In the genomic region with DNA sequence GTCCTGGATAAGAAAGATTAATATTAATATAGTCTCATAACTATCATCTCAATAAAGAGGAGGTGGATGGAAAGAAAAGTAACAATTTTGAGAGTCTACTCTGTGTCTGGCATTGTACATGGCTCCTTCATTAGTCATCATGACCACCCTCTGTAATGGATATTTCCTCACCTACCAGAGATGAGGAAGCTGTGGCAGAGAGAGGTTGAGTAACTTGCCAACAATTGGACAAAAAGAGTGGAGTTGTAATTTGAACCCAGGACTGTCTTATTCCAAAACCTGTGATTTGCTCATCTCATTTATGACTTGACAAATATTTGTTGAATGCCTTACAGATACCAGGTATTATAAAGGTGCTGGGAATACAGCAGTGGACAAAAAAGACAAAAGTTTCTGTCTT, we compare ENCODE assay signal across 13 cellular contexts. TPM values are rescaled to one million over a fixed set of nuclear protein-coding genes. Genes with fewer than 3 reads are reported as not detected.
DNase-seq lines count a peak whose midpoint lies in the region; ATAC-seq and TF ChIP-seq lines count a peak whose summit lies in the region.
"Had no signal": no experiment of that assay in that cellular context is flagged by ENCODE, and none has a peak within 500 bp of the region (broad histone marks: within the 10 kb centered on the region; RNA-seq: fewer than 3 reads in every experiment).

No MANE protein-coding gene starts in this region.

- CTCF ChIA-PET in PC-9 (lab: Charles Lee) = interaction anchor here (0.6 to 0.7 kb wide), 2 partner anchors 51 to 566 kb away, joined by 4 read pairs; no protein-coding TSS in a partner anchor

- POLR2A ChIA-PET in PC-9 (lab: Charles Lee; ENCODE audit: unreplicated experiment) = no interaction called here

- peaks cover 18% of the 10 kb centered on the region; the same call in 1 of the 2 replicates for H3F3A ChIP-seq in PC-9 (ENCODE audit: insufficient read depth, low read depth)

- peak overlapping the region; percentile 91; the same call in 1 of the 2 replicates for H3K4me2 ChIP-seq in PC-9

- H3K9me2 ChIP-seq in PC-9 (ENCODE audit: insufficient read depth) = no peaks in the 10 kb centered on the region

- peak overlapping the region; percentile 90; the same call in 1 of the 2 replicates for H3K27ac Mint-ChIP-seq in HFFc6
- H3K27ac Mint-ChIP-seq in stimulated activated naive B cell treated with anti-CD40 and anti-IgM and Interleukin-4, amounts not matched to agents 10 μg/mL and 1 μg/mL and 100 μg/mL, for 72 hours = no peak overlapping the region

- H3K4me1 ChIP-seq in PC-9 (replicated peaks; ENCODE audit: insufficient read depth) = peaks cover 25% of the 10 kb centered on the region

- H3K4me3 Mint-ChIP-seq in HFFc6 = peak overlapping the region; percentile 89
- no peak overlapping the region for H3K4me3 Mint-ChIP-seq in stimulated activated naive B cell treated with anti-CD40 and anti-IgM and Interleukin-4, amounts not matched to agents 10 μg/mL and 1 μg/mL and 100 μg/mL, for 72 hours

- DNase-seq in A172 (ENCODE audit: low spot score) = peak; percentile 48
- peak; percentile 46 for DNase-seq in HFFc6
- peak in 1 of 2 experiments; percentile 83 for DNase-seq in PC-9
- DNase-seq in epithelial cell of esophagus (ENCODE audit: low read depth) = peak; percentile 87
- no peak for DNase-seq in NCI-H1436 treated with DMSO at 0.1 percent for 48 hours (lab: John Stamatoyannopoulos, UW)
- DNase-seq in NCI-H510A treated with DMSO at 0.1 percent for 48 hours (lab: John Stamatoyannopoulos, UW) = no peak
- no peak for DNase-seq in stimulated activated naive B cell treated with anti-CD40 and anti-IgM and Interleukin-4, amounts not matched to agents 10 μg/mL and 1 μg/mL and 100 μg/mL, for 72 hours
- no peak for DNase-seq in NCI-H526 (lab: John Stamatoyannopoulos, UW)
- DNase-seq: activated CD8-positive, alpha-beta memory T cell treated with anti-CD3 and anti-CD28 coated beads, Interleukin-2, amount 50 U/mL, for 4 hours; DND-41; head of caudate nucleus; occipital lobe; SHP77 had no signal

- H3K9me3 Mint-ChIP-seq in HFFc6 = no peaks in the 10 kb centered on the region
- H3K9me3 Mint-ChIP-seq in stimulated activated naive B cell treated with anti-CD40 and anti-IgM and Interleukin-4, amounts not matched to agents 10 μg/mL and 1 μg/mL and 100 μg/mL, for 72 hours = no peaks in the 10 kb centered on the region

- peaks cover 25% of the 10 kb centered on the region for H3K79me2 ChIP-seq in PC-9 (ENCODE audit: low read depth)

- H3K4me1 Mint-ChIP-seq in HFFc6 (ENCODE audit: low read depth) = peaks cover 39% of the 10 kb centered on the region
- H3K4me1 Mint-ChIP-seq in stimulated activated naive B cell treated with anti-CD40 and anti-IgM and Interleukin-4, amounts not matched to agents 10 μg/mL and 1 μg/mL and 100 μg/mL, for 72 hours = peaks cover 15 to 25% of the 10 kb centered on the region in 2 donors

- H4K20me1 ChIP-seq in PC-9 (ENCODE audit: insufficient read depth) = no peaks in the 10 kb centered on the region

- H3K4me3 ChIP-seq in PC-9 (no peak overlapping the region), epithelial cell of esophagus (ENCODE audit: low read length) (no peak overlapping the region)

- no peaks in the 10 kb centered on the region for H3K36me3 ChIP-seq in PC-9 (ENCODE audit: low read depth)

- H2AFZ ChIP-seq in PC-9 = no peak overlapping the region

- intact Hi-C loops in PC-9 (cut with micrococcal nuclease; ENCODE audit: unreplicated experiment) = loop anchor here (2.0 kb wide), 1 partner anchor 15 kb away; no protein-coding TSS in a partner anchor

- no peaks in the 10 kb centered on the region for H3K27me3 ChIP-seq in PC-9 (ENCODE audit: insufficient read depth, low read depth)

- no TSS peak for BruUV-seq in PC-9 (replicated peaks; lab: Mats Ljungman, UMichigan)

- no peak for ATAC-seq in stimulated activated naive B cell treated with anti-CD40 and anti-IgM and Interleukin-4, amounts not matched to agents 10 μg/mL and 1 μg/mL and 100 μg/mL, for 72 hours (replicated peaks)

- no peaks in the 10 kb centered on the region for H3K9me3 ChIP-seq in PC-9 (ENCODE audit: insufficient read depth, low read depth)

- TF ChIP-seq CTCF in HFFc6 (IDR thresholded peaks at IDR 0.05) (no peak), PC-9 (conservative IDR thresholded peaks at IDR 0.05) (no peak), epithelial cell of esophagus (IDR thresholded peaks at IDR 0.05; ENCODE audit: insufficient read depth, low read depth, low read length, missing control alignments) (no peak)

- H3K27me3 Mint-ChIP-seq in HFFc6 (ENCODE audit: insufficient read depth) = no peaks in the 10 kb centered on the region
- H3K27me3 Mint-ChIP-seq in stimulated activated naive B cell treated with anti-CD40 and anti-IgM and Interleukin-4, amounts not matched to agents 10 μg/mL and 1 μg/mL and 100 μg/mL, for 72 hours = no peaks in the 10 kb centered on the region

- peak overlapping the region; percentile 83 for H3K27ac ChIP-seq in PC-9

- H3K36me3 Mint-ChIP-seq in HFFc6 (ENCODE audit: low read depth) = peaks cover 5% of the 10 kb centered on the region
- peaks cover 0 to 3% of the 10 kb centered on the region in 2 donors for H3K36me3 Mint-ChIP-seq in stimulated activated naive B cell treated with anti-CD40 and anti-IgM and Interleukin-4, amounts not matched to agents 10 μg/mL and 1 μg/mL and 100 μg/mL, for 72 hours

RNA-seq across cellular contexts. Expression of gene IDE, which starts 2.1 kb away (rescaled TPM):
- total RNA-seq in A172 (2014; rRNA removed; shearing (Covaris generic)) = 55.1 and 72.9 TPM in 2 replicates
- total RNA-seq in HFFc6 (2021; fragmentation: NEBNext Ultra II Directional; extraction: Animal tissue kit (Norgen Biotek cat#: 25700)) = 10 to 100 TPM; 35.4 to 46.5 (median 39.9) TPM
- 26.5 and 41.2 TPM in 2 replicates for total RNA-seq in PC-9 (2021)

RNA-seq across cellular contexts. Expression of gene KIF11, which starts 17.0 kb away (rescaled TPM):
- total RNA-seq in A172 (2014; rRNA removed; shearing (Covaris generic)) = 68.6 and 74.3 TPM in 2 replicates
- 10 to 100 TPM; 16.8 to 40.3 (median 35.3) TPM for total RNA-seq in HFFc6 (2021; fragmentation: NEBNext Ultra II Directional; extraction: Animal tissue kit (Norgen Biotek cat#: 25700))
- total RNA-seq in PC-9 (2021) = 21.7 and 35.7 TPM in 2 replicates

Comparison
In these comparisons a context has a peak if more than half of its experiments do, and no peak if none do; other contexts are left out.
1. DNase-seq: peak in A172 (single experiment), HFFc6 (single experiment) and epithelial cell of esophagus (single experiment); none in NCI-H1436 treated with DMSO at 0.1 percent for 48 hours (single experiment), NCI-H510A treated with DMSO at 0.1 percent for 48 hours (single experiment), stimulated activated naive B cell treated with anti-CD40 and anti-IgM and Interleukin-4, amounts not matched to agents 10 μg/mL and 1 μg/mL and 100 μg/mL, for 72 hours (single experiment) and NCI-H526 (0 of 2).